In genomic region chr10:12600652-12601051, GRCh38 we compare ENCODE assay signal across 28 cellular contexts.
"Had no signal": no experiment of that assay in that cellular context is flagged by ENCODE, and none has a peak within 500 bp of the region (broad histone marks: within the 10 kb centered on the region; RNA-seq: fewer than 3 reads in every experiment).

No MANE protein-coding gene starts in this region.

- H3K79me2 ChIP-seq: parathyroid adenoma had no signal

- H3K27ac ChIP-seq: ovary, parathyroid adenoma, psoas muscle, right lobe of liver, sigmoid colon, stomach, thoracic aorta, tibial nerve, upper lobe of left lung, vagina had no signal

- H3K36me3 ChIP-seq: ovary, right lobe of liver, sigmoid colon, stomach, thoracic aorta, thyroid gland, tibial nerve, upper lobe of left lung, vagina had no signal

- ATAC-seq: psoas muscle; right cardiac atrium; right lobe of liver; stimulated activated effector memory CD8-positive, alpha-beta T cell treated with anti-CD3 and anti-CD28 coated beads, Interleukin-12 subunit alpha, Interleukin-12 subunit beta, amount 100 ng/mL, for 72 hours; stimulated activated naive B cell treated with anti-CD40 and anti-IgM and Interleukin-4, amounts not matched to agents 10 μg/mL and 1 μg/mL and 100 μg/mL, for 72 hours had no signal

- H3K27me3 Mint-ChIP-seq: progenitor cell of endocrine pancreas; stimulated activated naive B cell treated with anti-CD40 and anti-IgM and Interleukin-4, amounts not matched to agents 10 μg/mL and 1 μg/mL and 100 μg/mL, for 72 hours; stimulated activated naive CD8-positive, alpha-beta T cell treated with anti-CD3 and anti-CD28 coated beads, Interleukin-15, Interleukin-2, amounts not matched to agents 100 ng/mL and 50 ng/mL, for 24 hours had no signal

- H2AFZ ChIP-seq: parathyroid adenoma had no signal

- H3K9me3 ChIP-seq: ovary, psoas muscle, right lobe of liver, sigmoid colon, stomach, thoracic aorta, thyroid gland, tibial nerve, upper lobe of left lung, vagina had no signal

- DNase-seq: natural killer cell; nephron progenitor cell; occipital lobe; ovary; posterior cingulate gyrus; psoas muscle; right cardiac atrium; right lobe of liver; sigmoid colon; small intestine; stimulated activated CD4-positive, alpha-beta T cell treated with anti-CD3 and anti-CD28 coated beads, Interleukin-15, amount 100 ng/mL, for 24 hours; stimulated activated CD4-positive, alpha-beta T cell treated with anti-CD3 and anti-CD28 coated beads, Interleukin-2, amount 100 ng/mL, for 24 hours; stimulated activated CD4-positive, alpha-beta T cell treated with anti-CD3 and anti-CD28 coated beads, Interleukin-2, amount 100 ng/mL, for 48 hours; stimulated activated CD4-positive, alpha-beta T cell treated with anti-CD3 and anti-CD28 coated beads, Interleukin-4, amount 100 ng/mL, for 24 hours; stimulated activated naive B cell treated with anti-CD40 and anti-IgM and Interleukin-4, amounts not matched to agents 10 μg/mL and 1 μg/mL and 100 μg/mL, for 72 hours; stimulated activated naive CD4-positive, alpha-beta T cell treated with Interleukin-2 at 50 U/mL for 16 hours; stomach; thyroid gland; trophoblast cell; upper lobe of left lung had no signal

- H3K27ac Mint-ChIP-seq: natural killer cell; nephron progenitor cell; progenitor cell of endocrine pancreas; stimulated activated effector memory CD8-positive, alpha-beta T cell treated with anti-CD3 and anti-CD28 coated beads, Interleukin-12 subunit alpha, Interleukin-12 subunit beta, amount 100 ng/mL, for 72 hours; stimulated activated naive CD8-positive, alpha-beta T cell treated with anti-CD3 and anti-CD28 coated beads, Interleukin-15, Interleukin-2, amounts not matched to agents 100 ng/mL and 50 ng/mL, for 24 hours had no signal

- H3K9ac ChIP-seq: parathyroid adenoma had no signal

- H3K4me1 ChIP-seq: parathyroid adenoma, psoas muscle had no signal

- H3K36me3 Mint-ChIP-seq: natural killer cell had no signal

- H3K4me3 ChIP-seq: ovary, psoas muscle, right lobe of liver, sigmoid colon, stomach, thoracic aorta, thyroid gland, tibial nerve, upper lobe of left lung, vagina had no signal

- H3K4me3 Mint-ChIP-seq: natural killer cell; nephron progenitor cell; neural crest cell; stimulated activated effector memory CD8-positive, alpha-beta T cell treated with anti-CD3 and anti-CD28 coated beads, Interleukin-12 subunit alpha, Interleukin-12 subunit beta, amount 100 ng/mL, for 72 hours; stimulated activated naive B cell treated with anti-CD40 and anti-IgM and Interleukin-4, amounts not matched to agents 10 μg/mL and 1 μg/mL and 100 μg/mL, for 72 hours; stimulated activated naive CD8-positive, alpha-beta T cell treated with anti-CD3 and anti-CD28 coated beads, Interleukin-15, Interleukin-2, amounts not matched to agents 100 ng/mL and 50 ng/mL, for 24 hours had no signal

- H3K27me3 ChIP-seq: ovary, right lobe of liver, sigmoid colon, stomach, thyroid gland, tibial nerve, upper lobe of left lung, vagina had no signal

- H3K9me3 Mint-ChIP-seq: natural killer cell had no signal
